27 cellular contexts compared by ENCODE assay signal in the genomic region with DNA sequence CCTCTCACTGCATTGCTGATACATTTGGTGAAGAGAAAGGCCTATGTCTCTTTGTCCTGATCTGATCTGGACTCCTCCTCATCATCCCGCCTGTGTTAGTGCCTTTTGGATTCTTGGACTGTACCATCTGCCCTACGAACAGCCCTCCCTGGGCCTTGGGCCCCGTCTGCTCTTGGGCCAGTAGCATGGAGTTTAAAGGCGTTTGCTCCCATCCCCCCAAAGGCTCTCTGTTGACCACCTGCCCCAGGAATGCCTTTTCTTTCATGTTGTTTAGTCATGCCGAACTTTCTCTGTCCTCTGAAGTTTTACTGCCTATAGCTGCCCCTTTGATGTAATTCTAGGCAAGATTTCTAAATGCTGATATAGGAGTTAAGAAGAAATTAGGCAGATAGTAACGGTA. TPM values are rescaled to one million over a fixed set of nuclear protein-coding genes. Genes with fewer than 3 reads are reported as not detected.
A peak's percentile ranks its signal among the peaks of the same experiment; 100 is the strongest.
DNase-seq lines count a peak whose midpoint lies in the region; ATAC-seq and TF ChIP-seq lines count a peak whose summit lies in the region.
"Had no signal": no experiment of that assay in that cellular context is flagged by ENCODE, and none has a peak within 500 bp of the region (broad histone marks: within the 10 kb centered on the region; RNA-seq: fewer than 3 reads in every experiment).

No MANE protein-coding gene starts in this region.

- POLR2A ChIA-PET in activated CD8-positive, alpha-beta T cell treated with anti-CD3 and anti-CD28 coated beads, Interleukin-2, amount 10 ng/mL, durations not matched to agents 7 days and 5 days (lab: Charles Lee), result interaction anchor here (0.8 kb wide), 1 partner anchor 19 kb away, joined by 3 read pairs; no protein-coding TSS in a partner anchor

- H3K27ac ChIP-seq in HUES6 (ENCODE audit: low read depth, low read length) (peak overlapping the region; percentile 46; the same call in 1 of the 2 replicates), endodermal cell (ENCODE audit: low read depth, low read length) (peak overlapping the region; percentile 89)
- H3K27ac ChIP-seq: left lung, vagina had no signal

- H3K4me3 Mint-ChIP-seq in endodermal cell (no peak overlapping the region), nephron progenitor cell (peak overlapping the region; percentile 26)
- H3K4me3 Mint-ChIP-seq in stimulated activated effector memory CD8-positive, alpha-beta T cell treated with anti-CD3 and anti-CD28 coated beads, Interleukin-12 subunit alpha, Interleukin-12 subunit beta, amount 100 ng/mL, for 72 hours, result no peak overlapping the region
- H3K4me3 Mint-ChIP-seq in activated CD8-positive, alpha-beta T cell treated with anti-CD3 and anti-CD28 coated beads, Interleukin-2, amount 10 ng/mL, durations not matched to agents 7 days and 5 days, result no peak overlapping the region
- H3K4me3 Mint-ChIP-seq: activated T-cell treated with anti-CD3 and anti-CD28 coated beads, Interleukin-2, amount 50 U/mL, for 72 hours; CD8-positive, alpha-beta memory T cell; immature natural killer cell; memory B cell; stimulated activated naive CD8-positive, alpha-beta T cell treated with anti-CD3 and anti-CD28 coated beads, Interleukin-15, Interleukin-2, amounts not matched to agents 100 ng/mL and 50 ng/mL, for 24 hours had no signal

- 50 to 66% methylated on average over 5 to 6 of the region's 6 CpGs for WGBS in endodermal cell (ENCODE audit: insufficient coverage in 1 of 2, insufficient read length in 1 of 2), 2 experiments

- no peak for ATAC-seq in stimulated activated effector memory CD8-positive, alpha-beta T cell treated with anti-CD3 and anti-CD28 coated beads, Interleukin-12 subunit alpha, Interleukin-12 subunit beta, amount 100 ng/mL, for 72 hours
- no peak for ATAC-seq in activated CD8-positive, alpha-beta T cell treated with anti-CD3 and anti-CD28 coated beads, Interleukin-2, amount 10 ng/mL, durations not matched to agents 7 days and 5 days
- ATAC-seq: activated T-cell treated with anti-CD3 and anti-CD28 coated beads, Interleukin-2, amount 50 U/mL, for 72 hours; GM12878; left lung; Panc1 had no signal

- H3K9me3 ChIP-seq in HUES6 (ENCODE audit: control insufficient read depth, insufficient read depth, low read depth, low read length) (peaks cover 3% of the 10 kb centered on the region), endodermal cell (ENCODE audit: control insufficient read depth, low read length) (no peaks in the 10 kb centered on the region)
- H3K9me3 ChIP-seq: BE2C, left lung, vagina had no signal

- peaks cover 48% of the 10 kb centered on the region for H3K4me1 ChIP-seq in HUES6 (ENCODE audit: control insufficient read depth, insufficient read depth, low read length)
- peaks cover 12% of the 10 kb centered on the region for H3K4me1 ChIP-seq in endodermal cell (ENCODE audit: control insufficient read depth, insufficient read depth, low read length)
- H3K4me1 ChIP-seq: BE2C had no signal

- H3K36me3 ChIP-seq in HUES6 (ENCODE audit: control insufficient read depth, insufficient read depth, low read length) (no peaks in the 10 kb centered on the region), endodermal cell (ENCODE audit: control insufficient read depth, insufficient read depth, low read length) (no peaks in the 10 kb centered on the region)
- H3K36me3 ChIP-seq: BE2C, left lung, vagina had no signal

- H3K27me3 Mint-ChIP-seq in endodermal cell (ENCODE audit: insufficient read depth) (no peaks in the 10 kb centered on the region), nephron progenitor cell (ENCODE audit: low read depth, poor library complexity) (peaks cover 6% of the 10 kb centered on the region)
- H3K27me3 Mint-ChIP-seq in activated CD8-positive, alpha-beta T cell treated with anti-CD3 and anti-CD28 coated beads, Interleukin-2, amount 10 ng/mL, durations not matched to agents 7 days and 5 days (ENCODE audit: low read depth), result no peaks in the 10 kb centered on the region
- H3K27me3 Mint-ChIP-seq: CD8-positive, alpha-beta memory T cell; stimulated activated naive CD8-positive, alpha-beta T cell treated with anti-CD3 and anti-CD28 coated beads, Interleukin-15, Interleukin-2, amounts not matched to agents 100 ng/mL and 50 ng/mL, for 24 hours had no signal

- H3K27me3 ChIP-seq in HUES6 (ENCODE audit: control insufficient read depth, insufficient read depth, low read length) (no peaks in the 10 kb centered on the region), endodermal cell (ENCODE audit: control insufficient read depth, insufficient read depth, low read length, poor library complexity, severe bottlenecking) (no peaks in the 10 kb centered on the region)
- H3K27me3 ChIP-seq: BE2C, left lung, vagina had no signal

- H3K4me1 Mint-ChIP-seq in endodermal cell, result peaks cover 27% of the 10 kb centered on the region
- peaks cover 81% of the 10 kb centered on the region for H3K4me1 Mint-ChIP-seq in nephron progenitor cell
- H3K4me1 Mint-ChIP-seq in stimulated activated effector memory CD8-positive, alpha-beta T cell treated with anti-CD3 and anti-CD28 coated beads, Interleukin-12 subunit alpha, Interleukin-12 subunit beta, amount 100 ng/mL, for 72 hours, result peaks cover 13% of the 10 kb centered on the region
- peaks cover 35% of the 10 kb centered on the region for H3K4me1 Mint-ChIP-seq in activated CD8-positive, alpha-beta T cell treated with anti-CD3 and anti-CD28 coated beads, Interleukin-2, amount 10 ng/mL, durations not matched to agents 7 days and 5 days (ENCODE audit: low read depth)
- H3K4me1 Mint-ChIP-seq: immature natural killer cell had no signal

- CTCF ChIA-PET in activated CD8-positive, alpha-beta T cell treated with anti-CD3 and anti-CD28 coated beads, Interleukin-2, amount 10 ng/mL, durations not matched to agents 7 days and 5 days (lab: Charles Lee), result no interaction called here

- H3K9me3 Mint-ChIP-seq in endodermal cell, result peaks cover 1% of the 10 kb centered on the region
- H3K9me3 Mint-ChIP-seq in nephron progenitor cell, result peaks cover 10% of the 10 kb centered on the region
- H3K9me3 Mint-ChIP-seq in stimulated activated effector memory CD8-positive, alpha-beta T cell treated with anti-CD3 and anti-CD28 coated beads, Interleukin-12 subunit alpha, Interleukin-12 subunit beta, amount 100 ng/mL, for 72 hours, result peaks cover 2% of the 10 kb centered on the region
- H3K9me3 Mint-ChIP-seq in activated CD8-positive, alpha-beta T cell treated with anti-CD3 and anti-CD28 coated beads, Interleukin-2, amount 10 ng/mL, durations not matched to agents 7 days and 5 days (ENCODE audit: insufficient read depth), result peaks cover 7% of the 10 kb centered on the region
- H3K9me3 Mint-ChIP-seq: CD8-positive, alpha-beta memory T cell; stimulated activated naive CD8-positive, alpha-beta T cell treated with anti-CD3 and anti-CD28 coated beads, Interleukin-15, Interleukin-2, amounts not matched to agents 100 ng/mL and 50 ng/mL, for 24 hours had no signal

- H3K27ac Mint-ChIP-seq in endodermal cell, result no peak overlapping the region
- peak overlapping the region; percentile 84 for H3K27ac Mint-ChIP-seq in nephron progenitor cell
- peak overlapping the region; percentile 50 for H3K27ac Mint-ChIP-seq in stimulated activated effector memory CD8-positive, alpha-beta T cell treated with anti-CD3 and anti-CD28 coated beads, Interleukin-12 subunit alpha, Interleukin-12 subunit beta, amount 100 ng/mL, for 72 hours
- H3K27ac Mint-ChIP-seq in activated CD8-positive, alpha-beta T cell treated with anti-CD3 and anti-CD28 coated beads, Interleukin-2, amount 10 ng/mL, durations not matched to agents 7 days and 5 days, result no peak overlapping the region
- H3K27ac Mint-ChIP-seq: activated T-cell treated with anti-CD3 and anti-CD28 coated beads, Interleukin-2, amount 50 U/mL, for 72 hours; immature natural killer cell; memory B cell; stimulated activated naive CD8-positive, alpha-beta T cell treated with anti-CD3 and anti-CD28 coated beads, Interleukin-15, Interleukin-2, amounts not matched to agents 100 ng/mL and 50 ng/mL, for 24 hours had no signal

- H3K9ac ChIP-seq in HUES6 (ENCODE audit: low read length) (peak overlapping the region; percentile 58), endodermal cell (ENCODE audit: extremely low read depth, low read length, poor library complexity, severe bottlenecking) (no peak overlapping the region)

- H3K4me3 ChIP-seq in HUES6 (ENCODE audit: low read depth, low read length) (no peak overlapping the region), endodermal cell (ENCODE audit: low read length) (no peak overlapping the region)
- H3K4me3 ChIP-seq: GM12878, left lung, vagina had no signal

- H3K36me3 Mint-ChIP-seq in endodermal cell (ENCODE audit: low read depth) (no peaks in the 10 kb centered on the region), nephron progenitor cell (ENCODE audit: low read depth) (no peaks in the 10 kb centered on the region)
- H3K36me3 Mint-ChIP-seq in stimulated activated effector memory CD8-positive, alpha-beta T cell treated with anti-CD3 and anti-CD28 coated beads, Interleukin-12 subunit alpha, Interleukin-12 subunit beta, amount 100 ng/mL, for 72 hours, result no peaks in the 10 kb centered on the region
- H3K36me3 Mint-ChIP-seq in activated CD8-positive, alpha-beta T cell treated with anti-CD3 and anti-CD28 coated beads, Interleukin-2, amount 10 ng/mL, durations not matched to agents 7 days and 5 days (ENCODE audit: low read depth), result peaks cover 67% of the 10 kb centered on the region
- H3K36me3 Mint-ChIP-seq: immature natural killer cell had no signal

- TF ChIP-seq CTCF in endodermal cell (conservative IDR thresholded peaks at IDR 0.05) (no peak), nephron progenitor cell (IDR thresholded peaks at IDR 0.05) (no peak)

- DNase-seq in endodermal cell, result no peak
- DNase-seq in nephron progenitor cell, result no peak
- no peak for DNase-seq in stimulated activated effector memory CD8-positive, alpha-beta T cell treated with anti-CD3 and anti-CD28 coated beads, Interleukin-12 subunit alpha, Interleukin-12 subunit beta, amount 100 ng/mL, for 72 hours (ENCODE audit: low spot score in 2 of 2)
- no peak for DNase-seq in KG1 (lab: John Stamatoyannopoulos, UW)
- no peak for DNase-seq in RKO (ENCODE audit: low spot score)
- no peak for DNase-seq in activated CD8-positive, alpha-beta T cell treated with anti-CD3 and anti-CD28 coated beads, Interleukin-2, amount 10 ng/mL, durations not matched to agents 7 days and 5 days
- DNase-seq: activated CD4-positive, alpha-beta T cell treated with anti-CD3 and anti-CD28 coated beads, Interleukin-2, amount 50 U/mL, for 48 hours; activated CD4-positive, CD25-positive, alpha-beta regulatory T cell treated with anti-CD3 and anti-CD28 coated beads, Interleukin-2, amount 50 U/mL, for 72 hours; activated naive CD4-positive, alpha-beta T cell treated with Interleukin-2 at 50 U/mL for 16 hours; activated T-cell treated with anti-CD3 and anti-CD28 coated beads, Interleukin-2, amount 50 U/mL, for 72 hours; BE2C; CD8-positive, alpha-beta memory T cell; hippocampal formation; immature natural killer cell; Karpas-422; left lung; NCI-H1417 treated with DMSO at 0.1 percent for 48 hours; NCI-H2081; NCI-H345; NCI-H69; SHP77 treated with DMSO at 0.1 percent for 48 hours had no signal

RNA-seq across cellular contexts. Expression of a gene that starts 30.9 kb away (rescaled TPM):
- 10 to 100 TPM; 30.3 to 34.9 TPM for total RNA-seq in endodermal cell
- 16.1 TPM for polyA plus RNA-seq in endodermal cell (2013, experiment 1 of 2)
- polyA plus RNA-seq in endodermal cell (2013, experiment 2 of 2), result 12.1 TPM
- 10 to 100 TPM; 62.3 to 72.4 TPM for total RNA-seq in activated CD8-positive, alpha-beta T cell treated with anti-CD3 and anti-CD28 coated beads, Interleukin-2, amount 10 ng/mL, durations not matched to agents 7 days and 5 days

Comparison
In these comparisons a context has a peak if more than half of its experiments do, and no peak if none do; other contexts are left out.
1. H3K27ac Mint-ChIP-seq: peak in nephron progenitor cell (single experiment) and stimulated activated effector memory CD8-positive, alpha-beta T cell treated with anti-CD3 and anti-CD28 coated beads, Interleukin-12 subunit alpha, Interleukin-12 subunit beta, amount 100 ng/mL, for 72 hours (single experiment); none in endodermal cell (single experiment) and activated CD8-positive, alpha-beta T cell treated with anti-CD3 and anti-CD28 coated beads, Interleukin-2, amount 10 ng/mL, durations not matched to agents 7 days and 5 days (single experiment).